8 cellular contexts compared by ENCODE assay signal in genomic region chr12:100554608-100555077, GRCh38. TPM values are rescaled to one million over a fixed set of nuclear protein-coding genes. Genes with fewer than 3 reads are reported as not detected.
DNase-seq lines count a peak whose midpoint lies in the region; ATAC-seq, FAIRE-seq and TF ChIP-seq lines count a peak whose summit lies in the region.

No MANE protein-coding gene starts in this region.

- H3K27ac Mint-ChIP-seq in WTC11: no peak overlapping the region
- no peak overlapping the region for H3K27ac Mint-ChIP-seq in activated CD8-positive, alpha-beta memory T cell treated with anti-CD3 and anti-CD28 coated beads, Interleukin-2, amount 10 ng/mL, durations not matched to agents 7 days and 5 days

- H3K9me3 Mint-ChIP-seq in WTC11: 0 out of 2 replicates have a peak, but pooled peaks cover 12% of the 10 kb centered on the region
- H3K9me3 Mint-ChIP-seq in activated CD8-positive, alpha-beta memory T cell treated with anti-CD3 and anti-CD28 coated beads, Interleukin-2, amount 10 ng/mL, durations not matched to agents 7 days and 5 days (ENCODE audit: low read depth): no peaks in the 10 kb centered on the region

- H3K4me3 Mint-ChIP-seq in WTC11: no peak overlapping the region
- H3K4me3 Mint-ChIP-seq in activated CD8-positive, alpha-beta memory T cell treated with anti-CD3 and anti-CD28 coated beads, Interleukin-2, amount 10 ng/mL, durations not matched to agents 7 days and 5 days: no peak overlapping the region

- TF ChIP-seq CTCF in AG09319 (IDR thresholded peaks at IDR 0.05; ENCODE audit: low read depth, low read length) (peak; percentile 86), WTC11 (IDR thresholded peaks at IDR 0.05) (peak; percentile 84), sigmoid colon (IDR thresholded peaks at IDR 0.05) (peak; percentile 86 to 96 (median 92))

- TF ChIP-seq EP300 in sigmoid colon (IDR thresholded peaks at IDR 0.05): no peak

- FAIRE-seq in H54 (lab: Jason Lieb, UNC): peak; percentile 90

- TF ChIP-seq POLR2A in H54 (IDR thresholded peaks at IDR 0.05; ENCODE audit: low read depth, low read length): no peak
- TF ChIP-seq POLR2A in sigmoid colon (IDR thresholded peaks at IDR 0.05): no peak

- CTCF ChIA-PET in WTC11 (lab: Charles Lee): interaction anchor here (0.6 to 3.9 kb wide), 22 partner anchors 10 to 320 kb away, joined by 3 to 46 read pairs (median 5); partner anchors contain the start of genes GAS2L3 and SLC17A8
- CTCF ChIA-PET in activated CD8-positive, alpha-beta memory T cell treated with anti-CD3 and anti-CD28 coated beads, Interleukin-2, amount 10 ng/mL, durations not matched to agents 7 days and 5 days (lab: Charles Lee): interaction anchor here (0.8 to 3.5 kb wide), 4 partner anchors 18 to 425 kb away, joined by 3 to 12 read pairs (median 3); no protein-coding TSS in a partner anchor

- POLR2A ChIA-PET in WTC11 (lab: Charles Lee): interaction anchor here (0.6 kb wide), 2 partner anchors 288 to 1172 kb away, joined by 4 read pairs; partner anchors contain the start of genes DEPDC4 and SCYL2

- H3K36me3 ChIP-seq in sigmoid colon: no peaks in the 10 kb centered on the region

- H3K4me1 Mint-ChIP-seq in WTC11: peaks cover 5% of the 10 kb centered on the region; the same call in 1 of the 2 replicates
- no peaks in the 10 kb centered on the region for H3K4me1 Mint-ChIP-seq in activated CD8-positive, alpha-beta memory T cell treated with anti-CD3 and anti-CD28 coated beads, Interleukin-2, amount 10 ng/mL, durations not matched to agents 7 days and 5 days

- no peaks in the 10 kb centered on the region for H3K9me3 ChIP-seq in sigmoid colon

- H3K4me1 ChIP-seq in sigmoid colon: no peaks in the 10 kb centered on the region

- no peaks in the 10 kb centered on the region for H3K27me3 ChIP-seq in sigmoid colon

- peak; percentile 59 for DNase-seq in AG09319 (ENCODE audit: extremely low read depth, low read depth)
- DNase-seq in H54 (ENCODE audit: insufficient read length, low spot score): peak; percentile 45
- DNase-seq in NCI-H2196 treated with DMSO at 0.1 percent for 48 hours (lab: John Stamatoyannopoulos, UW; ENCODE audit: unreplicated experiment): peak; percentile 67
- no peak for DNase-seq in WTC11 (ENCODE audit: low spot score)
- no peak for DNase-seq in left ventricle myocardium superior
- DNase-seq in sigmoid colon: no peak
- DNase-seq in activated CD8-positive, alpha-beta memory T cell treated with anti-CD3 and anti-CD28 coated beads, Interleukin-2, amount 10 ng/mL, durations not matched to agents 7 days and 5 days: no peak

- no peaks in the 10 kb centered on the region for H3K27me3 Mint-ChIP-seq in WTC11 (ENCODE audit: low read depth)
- peaks cover 3% of the 10 kb centered on the region for H3K27me3 Mint-ChIP-seq in activated CD8-positive, alpha-beta memory T cell treated with anti-CD3 and anti-CD28 coated beads, Interleukin-2, amount 10 ng/mL, durations not matched to agents 7 days and 5 days

- WGBS in sigmoid colon, 2 donors: 1 to 2% methylated on average over 1 of the region's 1 CpG

- intact Hi-C loops in left ventricle myocardium superior (cut with micrococcal nuclease) (loop anchor here (10.0 kb wide), 1 partner anchor 210 kb away; no protein-coding TSS in a partner anchor), sigmoid colon (cut with DNase I) (loop anchor here (2.0 to 5.0 kb wide), 3 partner anchors 162 to 317 kb away; no protein-coding TSS in a partner anchor)

- H3K27ac ChIP-seq in sigmoid colon: no peak overlapping the region

- H3K36me3 Mint-ChIP-seq in WTC11: no peaks in the 10 kb centered on the region
- H3K36me3 Mint-ChIP-seq in activated CD8-positive, alpha-beta memory T cell treated with anti-CD3 and anti-CD28 coated beads, Interleukin-2, amount 10 ng/mL, durations not matched to agents 7 days and 5 days: no peaks in the 10 kb centered on the region

- ATAC-seq in WTC11: peak; percentile 89
- ATAC-seq in left ventricle myocardium superior: peak; percentile 80
- no peak for ATAC-seq in activated CD8-positive, alpha-beta memory T cell treated with anti-CD3 and anti-CD28 coated beads, Interleukin-2, amount 10 ng/mL, durations not matched to agents 7 days and 5 days
- ATAC-seq in HG02571 (IDR thresholded peaks at IDR 0.05; ENCODE audit: unreplicated experiment): no peak

- no peak overlapping the region for H3K4me3 ChIP-seq in sigmoid colon

TF ChIP-seq in WTC11, 78 proteins besides CTCF, POLR2A, EP300 and RAD21:
- TF ChIP-seq AR (CRISPR knock-in tag; IDR thresholded peaks at IDR 0.05): no peak
- no peak for TF ChIP-seq ZNF423 (CRISPR knock-in tag; IDR thresholded peaks at IDR 0.05)
- no peak for TF ChIP-seq ZNF396 (CRISPR knock-in tag; IDR thresholded peaks at IDR 0.05; ENCODE audit: borderline replicate concordance)
- TF ChIP-seq, protein P1, sequence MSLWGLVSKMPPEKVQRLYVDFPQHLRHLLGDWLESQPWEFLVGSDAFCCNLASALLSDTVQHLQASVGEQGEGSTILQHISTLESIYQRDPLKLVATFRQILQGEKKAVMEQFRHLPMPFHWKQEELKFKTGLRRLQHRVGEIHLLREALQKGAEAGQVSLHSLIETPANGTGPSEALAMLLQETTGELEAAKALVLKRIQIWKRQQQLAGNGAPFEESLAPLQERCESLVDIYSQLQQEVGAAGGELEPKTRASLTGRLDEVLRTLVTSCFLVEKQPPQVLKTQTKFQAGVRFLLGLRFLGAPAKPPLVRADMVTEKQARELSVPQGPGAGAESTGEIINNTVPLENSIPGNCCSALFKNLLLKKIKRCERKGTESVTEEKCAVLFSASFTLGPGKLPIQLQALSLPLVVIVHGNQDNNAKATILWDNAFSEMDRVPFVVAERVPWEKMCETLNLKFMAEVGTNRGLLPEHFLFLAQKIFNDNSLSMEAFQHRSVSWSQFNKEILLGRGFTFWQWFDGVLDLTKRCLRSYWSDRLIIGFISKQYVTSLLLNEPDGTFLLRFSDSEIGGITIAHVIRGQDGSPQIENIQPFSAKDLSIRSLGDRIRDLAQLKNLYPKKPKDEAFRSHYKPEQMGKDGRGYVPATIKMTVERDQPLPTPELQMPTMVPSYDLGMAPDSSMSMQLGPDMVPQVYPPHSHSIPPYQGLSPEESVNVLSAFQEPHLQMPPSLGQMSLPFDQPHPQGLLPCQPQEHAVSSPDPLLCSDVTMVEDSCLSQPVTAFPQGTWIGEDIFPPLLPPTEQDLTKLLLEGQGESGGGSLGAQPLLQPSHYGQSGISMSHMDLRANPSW (CRISPR knock-in tag; conservative IDR thresholded peaks at IDR 0.05; ENCODE audit: low read depth): no peak
- TF ChIP-seq TEAD1 (CRISPR knock-in tag; IDR thresholded peaks at IDR 0.05): no peak
- TF ChIP-seq, protein P2, sequence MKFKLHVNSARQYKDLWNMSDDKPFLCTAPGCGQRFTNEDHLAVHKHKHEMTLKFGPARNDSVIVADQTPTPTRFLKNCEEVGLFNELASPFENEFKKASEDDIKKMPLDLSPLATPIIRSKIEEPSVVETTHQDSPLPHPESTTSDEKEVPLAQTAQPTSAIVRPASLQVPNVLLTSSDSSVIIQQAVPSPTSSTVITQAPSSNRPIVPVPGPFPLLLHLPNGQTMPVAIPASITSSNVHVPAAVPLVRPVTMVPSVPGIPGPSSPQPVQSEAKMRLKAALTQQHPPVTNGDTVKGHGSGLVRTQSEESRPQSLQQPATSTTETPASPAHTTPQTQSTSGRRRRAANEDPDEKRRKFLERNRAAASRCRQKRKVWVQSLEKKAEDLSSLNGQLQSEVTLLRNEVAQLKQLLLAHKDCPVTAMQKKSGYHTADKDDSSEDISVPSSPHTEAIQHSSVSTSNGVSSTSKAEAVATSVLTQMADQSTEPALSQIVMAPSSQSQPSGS (CRISPR knock-in tag; IDR thresholded peaks at IDR 0.05; ENCODE audit: borderline replicate concordance, low read depth): no peak
- no peak for TF ChIP-seq GTF2I (CRISPR knock-in tag; conservative IDR thresholded peaks at IDR 0.05)
- TF ChIP-seq GABPB1 (CRISPR knock-in tag; IDR thresholded peaks at IDR 0.05): no peak

RNA-seq across cellular contexts. Expression of gene GAS2L3, which starts 18.8 kb away (rescaled TPM):
- 14.8 to 20.1 TPM (median 17.3 TPM) in 3 replicates for total RNA-seq in WTC11 (2021)
- 2.5 TPM for total RNA-seq in left ventricle myocardium superior
- total RNA-seq in sigmoid colon: 1 to 10 TPM; 1.6 to 6.1 (median 3.6) TPM
- polyA plus RNA-seq in sigmoid colon: 1 to 10 TPM; 3.6 to 5.5 (median 5.4) TPM
- 1 to 10 TPM; 2.6 to 3.8 TPM for total RNA-seq in activated CD8-positive, alpha-beta memory T cell treated with anti-CD3 and anti-CD28 coated beads, Interleukin-2, amount 10 ng/mL, durations not matched to agents 7 days and 5 days

Comparison
In these comparisons a context has a peak if more than half of its experiments do, and no peak if none do; other contexts are left out.
1. DNase-seq: peak in AG09319 (single experiment), H54 (single experiment) and NCI-H2196 treated with DMSO at 0.1 percent for 48 hours (single experiment); none in WTC11 (single experiment), left ventricle myocardium superior (single experiment), sigmoid colon (single experiment) and activated CD8-positive, alpha-beta memory T cell treated with anti-CD3 and anti-CD28 coated beads, Interleukin-2, amount 10 ng/mL, durations not matched to agents 7 days and 5 days (single experiment).
2. ATAC-seq: peak in WTC11 (single experiment) and left ventricle myocardium superior (single experiment); none in activated CD8-positive, alpha-beta memory T cell treated with anti-CD3 and anti-CD28 coated beads, Interleukin-2, amount 10 ng/mL, durations not matched to agents 7 days and 5 days (single experiment) and HG02571 (single experiment).
3. Peak in every context shown above with its lines, with median percentiles within 50 percentile points of each other: CTCF ChIP-seq.